Comparison of ENCODE assay signal across 7 cellular contexts in the genomic region with DNA sequence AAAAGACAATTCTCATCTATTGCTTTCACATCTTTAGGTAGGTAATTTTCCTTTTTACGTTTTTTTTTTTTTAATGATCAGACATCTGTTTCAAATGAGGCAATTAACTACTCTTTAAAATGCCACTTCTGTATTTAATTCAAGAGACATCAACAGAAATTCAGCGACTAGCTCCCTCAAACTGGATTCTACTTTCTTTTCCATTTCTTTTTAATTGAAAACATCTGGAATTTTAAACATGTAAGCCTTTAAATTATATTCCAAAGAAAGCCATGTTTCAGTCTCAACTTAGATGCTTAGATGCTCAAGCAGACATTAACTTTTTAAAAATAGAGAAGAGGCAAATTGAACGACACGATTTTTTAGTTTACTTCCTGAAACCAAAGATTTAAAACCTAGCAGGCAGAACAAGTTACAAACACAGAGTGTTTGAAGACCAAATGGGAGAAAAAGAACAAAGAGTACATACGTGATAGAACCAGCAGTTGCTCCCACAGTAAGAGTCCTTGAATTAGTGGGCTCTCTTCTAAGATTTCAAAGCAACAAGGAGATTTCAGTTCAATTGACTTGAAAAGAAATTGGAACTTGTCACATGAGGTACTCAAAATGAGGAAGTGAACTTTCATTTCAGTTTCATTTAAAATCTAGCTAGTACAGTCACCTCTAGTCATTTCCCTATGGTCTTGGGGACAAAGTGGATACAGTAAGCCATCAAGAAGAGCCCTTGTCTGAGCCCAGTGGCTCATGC. TPM values are rescaled to one million over a fixed set of nuclear protein-coding genes. Genes with fewer than 3 reads are reported as not detected.
DNase-seq lines count a peak whose midpoint lies in the region; ATAC-seq, FAIRE-seq and TF ChIP-seq lines count a peak whose summit lies in the region.

A gene (minus strand): TSS at position 550 of the 748 bp plus-strand sequence. CDS start 1,015 bp downstream, outside the sequence.

- ATAC-seq in body of pancreas (peak; percentile 73), right lobe of liver (peak; percentile 59 to 79 (median 66))

- peaks cover 6% of the 10 kb centered on the region; the same call in 1 of the 2 replicates for H3K27me3 Mint-ChIP-seq in HFFc6 (ENCODE audit: insufficient read depth)

- H3K4me1 Mint-ChIP-seq in HFFc6 (ENCODE audit: low read depth): peaks cover 22% of the 10 kb centered on the region

- peaks cover 3% of the 10 kb centered on the region for H3K9me3 Mint-ChIP-seq in HFFc6

- TF ChIP-seq CTCF in HFFc6 (IDR thresholded peaks at IDR 0.05) (no peak), NB4 (IDR thresholded peaks at IDR 0.05; ENCODE audit: low read depth, low read length) (no peak), body of pancreas (IDR thresholded peaks at IDR 0.05) (no peak), right lobe of liver (IDR thresholded peaks at IDR 0.05) (no peak), tibial artery (IDR thresholded peaks at IDR 0.05) (no peak)

- DNase-seq in GM18507 (ENCODE audit: extremely low spot score, insufficient read length, low read depth) (peak; percentile 54), HFFc6 (no peak), NB4 (ENCODE audit: low read depth) (peak; percentile 86), body of pancreas (no peak), right lobe of liver (no peak), tibial artery (no peak), midbrain (lab: John Stamatoyannopoulos, UW) (no peak)

- H3K27ac ChIP-seq in body of pancreas (peak within 1 kb of the TSS in 3 of 4 donors; percentile 57 to 74 (median 66)), right lobe of liver (peak within 1 kb of the TSS; percentile 64 to 86 (median 71)), tibial artery (peak within 1 kb of the TSS in 1 of 2 donors; percentile 47)

- H3K4me3 ChIP-seq in NB4 (ENCODE audit: low read depth, low read length) (peak within 1 kb of the TSS; percentile 87), body of pancreas (no peak within 1 kb of the TSS), right lobe of liver (peak within 1 kb of the TSS; percentile 37 to 46 (median 38)), tibial artery (peak within 1 kb of the TSS; percentile 28 to 29)

- intact Hi-C loops in body of pancreas (cut with DNase I): no loop called here
- intact Hi-C loops in right lobe of liver (cut with DNase I): no loop called here
- intact Hi-C loops in tibial artery (cut with DNase I; ENCODE audit: low total_unique reads): no loop called here

- H3K9me3 ChIP-seq in body of pancreas: no peaks in the 10 kb centered on the region
- no peaks in the 10 kb centered on the region for H3K9me3 ChIP-seq in right lobe of liver
- no peaks in the 10 kb centered on the region for H3K9me3 ChIP-seq in tibial artery

- TF ChIP-seq POLR2A in NB4 (IDR thresholded peaks at IDR 0.05; ENCODE audit: extremely low read depth, insufficient read length) (no peak), body of pancreas (IDR thresholded peaks at IDR 0.05) (peak in 2 of 3 donors; percentile 28 to 38), right lobe of liver (IDR thresholded peaks at IDR 0.05) (no peak)

- peaks cover 3% of the 10 kb centered on the region; the same call in 1 of the 2 replicates for H3K36me3 Mint-ChIP-seq in HFFc6 (ENCODE audit: low read depth)

- FAIRE-seq in GM18507 (lab: Jason Lieb, UNC): peak; percentile 90

- H3K36me3 ChIP-seq in body of pancreas (replicated peaks in 1 of 2; ENCODE audit: insufficient read depth in 1 of 2, low read depth in 2 of 2) (no peaks in the 10 kb centered on the region), right lobe of liver (no peaks in the 10 kb centered on the region), tibial artery (no peaks in the 10 kb centered on the region)

- peak within 1 kb of the TSS; percentile 75 for H3K4me3 Mint-ChIP-seq in HFFc6

- H3K4me1 ChIP-seq in body of pancreas: no peaks in the 10 kb centered on the region
- peaks cover 0 to 6% (median 3%) of the 10 kb centered on the region in 4 donors for H3K4me1 ChIP-seq in right lobe of liver
- H3K4me1 ChIP-seq in tibial artery: peaks cover 0 to 7% (median 0%) of the 10 kb centered on the region in 4 donors

- H3K27ac Mint-ChIP-seq in HFFc6: peak within 1 kb of the TSS; percentile 27

- WGBS in body of pancreas, 2 donors: 12 to 17% methylated on average over 5 of the region's 5 CpGs
- WGBS in right lobe of liver (ENCODE audit: insufficient coverage, low coverage, low lambda C conversion rate, missing lambda C conversion rate): 1% methylated on average over 5 of the region's 5 CpGs

- H3K27me3 ChIP-seq in body of pancreas (no peaks in the 10 kb centered on the region), right lobe of liver (no peaks in the 10 kb centered on the region), tibial artery (no peaks in the 10 kb centered on the region)

RNA-seq across cellular contexts. Expression of the gene that starts here (rescaled TPM):
- under 1 TPM in 5 of 6 experiments, not detected in 1; 0.14 to 0.77 (median 0.31) TPM for total RNA-seq in HFFc6 (2021; fragmentation: NEBNext Ultra II Directional; extraction: Animal tissue kit (Norgen Biotek cat#: 25700))
- total RNA-seq in body of pancreas (10 to 100 TPM in 1 of 2 donors, 1 to 10 TPM in 1; 3.6 to 30.6 TPM), right lobe of liver (100 to 1,000 TPM in 1 of 6 experiments, 10 to 100 TPM in 5; 23.9 to 195 (median 61.4) TPM)

Comparison
In these comparisons a context has a peak if more than half of its experiments do, and no peak if none do; other contexts are left out.
1. DNase-seq: peak in GM18507 (single experiment) and NB4 (single experiment); none in HFFc6 (single experiment), body of pancreas (0 of 4), right lobe of liver (0 of 3), tibial artery (0 of 2) and midbrain (single experiment).
2. H3K4me3 ChIP-seq: peak in NB4 (single experiment), right lobe of liver (3 of 3) and tibial artery (2 of 2); none in body of pancreas (0 of 2).
3. POLR2A ChIP-seq: peak in body of pancreas (2 of 3); none in NB4 (single experiment) and right lobe of liver (single experiment).